Comparison of ENCODE assay signal across 27 cellular contexts in the genomic region with DNA sequence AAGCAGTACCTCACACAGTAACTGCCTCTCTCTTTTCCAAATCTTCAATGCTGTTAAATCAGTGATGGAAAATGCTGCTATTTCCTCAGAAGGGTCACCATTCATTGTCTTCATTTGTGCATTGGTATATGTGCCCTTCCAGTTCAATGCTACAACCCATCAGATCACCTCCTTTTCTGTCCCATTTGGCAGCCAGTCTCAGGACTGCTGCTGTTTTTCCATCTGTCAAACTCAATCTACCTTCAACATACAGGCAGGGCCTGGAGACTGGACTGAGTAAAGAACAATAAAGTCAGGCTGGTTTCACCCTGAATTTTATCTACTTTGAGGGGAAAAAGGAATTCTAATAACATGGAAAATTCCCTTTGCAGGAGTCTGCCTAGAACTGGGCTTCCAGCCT. TPM values are rescaled to one million over a fixed set of nuclear protein-coding genes. Genes with fewer than 3 reads are reported as not detected.
"Had no signal": no experiment of that assay in that cellular context is flagged by ENCODE, and none has a peak within 500 bp of the region (broad histone marks: within the 10 kb centered on the region; RNA-seq: fewer than 3 reads in every experiment).

No MANE protein-coding gene starts in this region.

- H3K4me3 Mint-ChIP-seq: natural killer cell treated with Interleukin-12 subunit alpha and Interleukin-12 subunit beta and Interleukin-15 and Interleukin-18, amount 100 ng/mL, for 72 hours; nephron progenitor cell; neural crest cell; stimulated activated effector memory CD8-positive, alpha-beta T cell treated with anti-CD3 and anti-CD28 coated beads, Interleukin-12 subunit alpha, Interleukin-12 subunit beta, amount 100 ng/mL, for 72 hours; stimulated activated naive B cell treated with anti-CD40 and anti-IgM and Interleukin-4, amounts not matched to agents 10 μg/mL and 1 μg/mL and 100 μg/mL, for 72 hours; stimulated activated naive CD8-positive, alpha-beta T cell treated with anti-CD3 and anti-CD28 coated beads, Interleukin-15, Interleukin-2, amounts not matched to agents 100 ng/mL and 50 ng/mL, for 24 hours had no signal

- H3K36me3 ChIP-seq: neutrophil, pancreas, prostate gland, right lobe of liver, sigmoid colon, stomach, thoracic aorta, thyroid gland, tibial nerve, upper lobe of left lung, vagina had no signal

- H3K36me3 Mint-ChIP-seq: natural killer cell treated with Interleukin-12 subunit alpha and Interleukin-12 subunit beta and Interleukin-15 and Interleukin-18, amount 100 ng/mL, for 72 hours; stimulated activated effector memory CD8-positive, alpha-beta T cell treated with anti-CD3 and anti-CD28 coated beads, Interleukin-12 subunit alpha, Interleukin-12 subunit beta, amount 100 ng/mL, for 72 hours; stimulated activated naive B cell treated with anti-CD40 and anti-IgM and Interleukin-4, amounts not matched to agents 10 μg/mL and 1 μg/mL and 100 μg/mL, for 72 hours had no signal

- DNase-seq: nephron progenitor cell; nucleus accumbens; pancreas; right cardiac atrium; right lobe of liver; sigmoid colon; small intestine; stimulated activated CD4-positive, alpha-beta T cell treated with anti-CD3 and anti-CD28 coated beads, Interleukin-15, amount 100 ng/mL, for 24 hours; stimulated activated CD4-positive, alpha-beta T cell treated with anti-CD3 and anti-CD28 coated beads, Interleukin-2, amount 100 ng/mL, for 24 hours; stimulated activated CD4-positive, alpha-beta T cell treated with anti-CD3 and anti-CD28 coated beads, Interleukin-2, amount 100 ng/mL, for 48 hours; stimulated activated CD4-positive, alpha-beta T cell treated with anti-CD3 and anti-CD28 coated beads, Interleukin-4, amount 100 ng/mL, for 24 hours; stimulated activated naive B cell treated with anti-CD40 and anti-IgM and Interleukin-4, amounts not matched to agents 10 μg/mL and 1 μg/mL and 100 μg/mL, for 72 hours; stimulated activated naive CD4-positive, alpha-beta T cell treated with Interleukin-2 at 50 U/mL for 16 hours; stomach; thyroid gland; trophoblast cell; upper lobe of left lung had no signal

- H3K27me3 ChIP-seq: neutrophil, pancreas, right lobe of liver, sigmoid colon, stomach, thyroid gland, tibial nerve, upper lobe of left lung, vagina had no signal

- H3K4me3 ChIP-seq: pancreas, prostate gland, right lobe of liver, sigmoid colon, stomach, thoracic aorta, thyroid gland, tibial nerve, upper lobe of left lung, vagina had no signal

- H3K9me3 Mint-ChIP-seq: natural killer cell treated with Interleukin-12 subunit alpha and Interleukin-12 subunit beta and Interleukin-15 and Interleukin-18, amount 100 ng/mL, for 72 hours; nephron progenitor cell; neural crest cell; stimulated activated effector memory CD8-positive, alpha-beta T cell treated with anti-CD3 and anti-CD28 coated beads, Interleukin-12 subunit alpha, Interleukin-12 subunit beta, amount 100 ng/mL, for 72 hours; stimulated activated naive B cell treated with anti-CD40 and anti-IgM and Interleukin-4, amounts not matched to agents 10 μg/mL and 1 μg/mL and 100 μg/mL, for 72 hours; stimulated activated naive CD8-positive, alpha-beta T cell treated with anti-CD3 and anti-CD28 coated beads, Interleukin-15, Interleukin-2, amounts not matched to agents 100 ng/mL and 50 ng/mL, for 24 hours had no signal

- H3K9me3 ChIP-seq: neutrophil, pancreas, prostate gland, right lobe of liver, sigmoid colon, stomach, thoracic aorta, thyroid gland, tibial nerve, upper lobe of left lung, vagina had no signal

- H3K27ac Mint-ChIP-seq: natural killer cell treated with Interleukin-12 subunit alpha and Interleukin-12 subunit beta and Interleukin-15 and Interleukin-18, amount 100 ng/mL, for 72 hours; nephron progenitor cell; stimulated activated effector memory CD8-positive, alpha-beta T cell treated with anti-CD3 and anti-CD28 coated beads, Interleukin-12 subunit alpha, Interleukin-12 subunit beta, amount 100 ng/mL, for 72 hours; stimulated activated naive B cell treated with anti-CD40 and anti-IgM and Interleukin-4, amounts not matched to agents 10 μg/mL and 1 μg/mL and 100 μg/mL, for 72 hours; stimulated activated naive CD8-positive, alpha-beta T cell treated with anti-CD3 and anti-CD28 coated beads, Interleukin-15, Interleukin-2, amounts not matched to agents 100 ng/mL and 50 ng/mL, for 24 hours had no signal

- H3K4me1 ChIP-seq: pancreas, prostate gland, stomach, thyroid gland, tibial nerve, upper lobe of left lung, vagina had no signal

- H3K4me1 Mint-ChIP-seq: neural crest cell; stimulated activated effector memory CD8-positive, alpha-beta T cell treated with anti-CD3 and anti-CD28 coated beads, Interleukin-12 subunit alpha, Interleukin-12 subunit beta, amount 100 ng/mL, for 72 hours; stimulated activated naive B cell treated with anti-CD40 and anti-IgM and Interleukin-4, amounts not matched to agents 10 μg/mL and 1 μg/mL and 100 μg/mL, for 72 hours had no signal

- H3K27ac ChIP-seq: neutrophil, pancreas, prostate gland, right lobe of liver, sigmoid colon, stomach, thoracic aorta, thyroid gland, tibial nerve, upper lobe of left lung, vagina had no signal

RNA-seq across cellular contexts. Expression of gene ZNF385B, which starts 17.9 kb away (rescaled TPM):
- total RNA-seq: natural killer cell treated with Interleukin-12 subunit alpha and Interleukin-12 subunit beta and Interleukin-15 and Interleukin-18, amount 100 ng/mL, for 72 hours; pulmonary artery endothelial cell had no signal
